In the genomic region with DNA sequence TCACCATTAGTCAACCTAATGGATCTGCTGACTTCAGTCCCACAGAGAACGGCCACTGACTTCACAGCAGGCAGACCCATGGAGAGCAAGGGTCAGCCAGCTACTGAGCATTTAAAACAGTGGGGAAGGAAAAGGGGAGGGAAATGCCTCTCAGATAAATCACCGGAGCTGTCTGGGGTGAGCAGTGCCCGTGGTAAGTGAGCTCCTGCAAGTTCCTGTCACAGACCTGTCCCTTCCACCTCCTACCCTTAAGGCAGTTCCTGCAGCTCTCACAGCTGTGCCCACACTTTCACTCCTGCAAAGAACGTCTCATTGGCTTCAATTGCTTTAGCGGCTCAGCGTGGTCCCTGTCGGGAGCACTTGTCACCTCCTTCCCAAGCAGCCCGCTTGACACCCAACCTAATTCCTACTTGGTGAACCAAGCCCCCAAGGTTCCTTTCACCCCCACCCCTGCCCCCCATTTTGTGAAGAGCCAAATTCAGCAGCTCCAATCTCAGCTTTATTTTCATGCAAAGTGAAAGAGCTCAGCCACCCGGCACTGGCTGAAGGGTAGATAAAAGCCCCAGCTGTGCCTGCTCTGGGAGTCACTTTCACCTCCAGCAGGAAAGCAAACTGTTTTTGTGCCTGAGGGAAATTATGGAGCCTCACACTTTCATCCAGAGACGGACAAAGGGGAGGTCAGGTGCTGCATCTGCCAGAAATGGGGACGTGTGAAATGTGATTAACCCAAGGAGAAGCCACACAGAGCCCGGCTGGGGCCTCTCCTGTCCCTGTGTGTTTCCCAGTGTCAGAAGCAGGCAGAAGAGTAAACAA, we compare ENCODE assay signal across 1 cellular context.
TF ChIP-seq lines count a peak whose summit lies in the region.

No MANE protein-coding gene starts in this region.

TF ChIP-seq in H1, 55 proteins besides CTCF, POLR2A, EP300 and RAD21 (continued from another document):
- TF ChIP-seq, protein P1, sequence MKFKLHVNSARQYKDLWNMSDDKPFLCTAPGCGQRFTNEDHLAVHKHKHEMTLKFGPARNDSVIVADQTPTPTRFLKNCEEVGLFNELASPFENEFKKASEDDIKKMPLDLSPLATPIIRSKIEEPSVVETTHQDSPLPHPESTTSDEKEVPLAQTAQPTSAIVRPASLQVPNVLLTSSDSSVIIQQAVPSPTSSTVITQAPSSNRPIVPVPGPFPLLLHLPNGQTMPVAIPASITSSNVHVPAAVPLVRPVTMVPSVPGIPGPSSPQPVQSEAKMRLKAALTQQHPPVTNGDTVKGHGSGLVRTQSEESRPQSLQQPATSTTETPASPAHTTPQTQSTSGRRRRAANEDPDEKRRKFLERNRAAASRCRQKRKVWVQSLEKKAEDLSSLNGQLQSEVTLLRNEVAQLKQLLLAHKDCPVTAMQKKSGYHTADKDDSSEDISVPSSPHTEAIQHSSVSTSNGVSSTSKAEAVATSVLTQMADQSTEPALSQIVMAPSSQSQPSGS (IDR thresholded peaks at IDR 0.05; ENCODE audit: low read length), result no peak
- TF ChIP-seq TBP (IDR thresholded peaks at IDR 0.05; ENCODE audit: low read depth, low read length) (peak; percentile 53; the same call in 1 of the 2 replicates), CTBP2 (IDR thresholded peaks at IDR 0.05; ENCODE audit: borderline replicate concordance, insufficient read depth, insufficient read length, low read length) (no peak), CEBPB (IDR thresholded peaks at IDR 0.05; ENCODE audit: low read depth, low read length) (no peak), EZH2 (IDR thresholded peaks at IDR 0.05; ENCODE audit: low read depth, low read length, severe bottlenecking) (no peak), ASH2L (IDR thresholded peaks at IDR 0.05; ENCODE audit: low read length) (peak; percentile 84), EGR1 (IDR thresholded peaks at IDR 0.05; ENCODE audit: borderline replicate concordance, low read depth, low read length) (no peak), BCL11A (IDR thresholded peaks at IDR 0.05; ENCODE audit: low read depth in 2 of 2, low read length in 2 of 2) (no peak), RXRA (IDR thresholded peaks at IDR 0.05; ENCODE audit: insufficient read depth, low read depth, low read length) (no peak), RNF2 (IDR thresholded peaks at IDR 0.05; ENCODE audit: borderline replicate concordance, low read depth, low read length, missing control alignments, poor library complexity, severe bottlenecking) (no peak), HDAC2 (IDR thresholded peaks at IDR 0.05; ENCODE audit: borderline replicate concordance in 1 of 2, low read depth in 2 of 2, low read length in 2 of 2) (0 out of 4 replicates have a peak, but pooled peaks of 1 of the 2 experiments have one; percentile 24), CBX8 (IDR thresholded peaks at IDR 0.05; ENCODE audit: borderline replicate concordance, low read depth, low read length) (no peak), YY1 (IDR thresholded peaks at IDR 0.05; ENCODE audit: low read depth, low read length) (0 out of 2 replicates have a peak, but pooled peaks have one; percentile 62), ZNF274 (IDR thresholded peaks at IDR 0.05; ENCODE audit: borderline replicate concordance, extremely low read depth, low read length) (no peak), GTF2F1 (IDR thresholded peaks at IDR 0.05; ENCODE audit: borderline replicate concordance, low read depth, low read length) (no peak), BACH1 (IDR thresholded peaks at IDR 0.05; ENCODE audit: low read length) (0 out of 2 replicates have a peak, but pooled peaks have one; percentile 6), TEAD4 (IDR thresholded peaks at IDR 0.05; ENCODE audit: low read depth, low read length) (no peak), JUND (IDR thresholded peaks at IDR 0.05; ENCODE audit: low read length) (no peak), POU5F1 (IDR thresholded peaks at IDR 0.05; ENCODE audit: low read depth, low read length) (no peak), PHF8 (conservative IDR thresholded peaks at IDR 0.05; ENCODE audit: low read depth, low read length) (0 out of 2 replicates have a peak, but pooled peaks have one; percentile 15), SAP30 (IDR thresholded peaks at IDR 0.05; ENCODE audit: insufficient read depth, insufficient replicate concordance, low read length) (no peak), RFX5 (IDR thresholded peaks at IDR 0.05; ENCODE audit: borderline replicate concordance, low read depth, low read length) (no peak), BRCA1 (IDR thresholded peaks at IDR 0.05; ENCODE audit: low read depth, low read length) (no peak), FOSL1 (IDR thresholded peaks at IDR 0.05; ENCODE audit: insufficient read depth, low read depth, low read length) (no peak), MAFK (IDR thresholded peaks at IDR 0.05; ENCODE audit: low read depth, low read length) (no peak), KDM5A (IDR thresholded peaks at IDR 0.05; ENCODE audit: low read length) (no peak), GABPA (IDR thresholded peaks at IDR 0.05; ENCODE audit: borderline replicate concordance, insufficient read depth, low read length) (no peak), HDAC6 (IDR thresholded peaks at IDR 0.05; ENCODE audit: low read depth, low read length) (no peak), SUZ12 (IDR thresholded peaks at IDR 0.05; ENCODE audit: low read length) (no peak), NANOG (IDR thresholded peaks at IDR 0.05; ENCODE audit: insufficient read depth, low read depth, low read length, poor library complexity, severe bottlenecking) (peak; percentile 50), SP1 (IDR thresholded peaks at IDR 0.05; ENCODE audit: low read depth, low read length) (no peak), TAF7 (optimal IDR thresholded peaks at IDR 0.05; ENCODE audit: borderline replicate concordance, low read depth, low read length) (peak; percentile 15), SRF (IDR thresholded peaks at IDR 0.05; ENCODE audit: low read depth, low read length) (no peak), CHD2 (IDR thresholded peaks at IDR 0.05; ENCODE audit: low read length) (no peak; the same call in 1 of the 2 replicates), CBX5 (IDR thresholded peaks at IDR 0.05; ENCODE audit: low read depth, low read length) (no peak), JUN (IDR thresholded peaks at IDR 0.05; ENCODE audit: low read depth, low read length) (no peak), KDM4A (IDR thresholded peaks at IDR 0.05; ENCODE audit: low read depth, low read length, severe bottlenecking) (peak; percentile 51), RBBP5 (IDR thresholded peaks at IDR 0.05; ENCODE audit: borderline replicate concordance, low read depth, low read length) (peak; percentile 50; the same call in 1 of the 2 replicates), SP2 (IDR thresholded peaks at IDR 0.05; ENCODE audit: low read length) (no peak), SIRT6 (IDR thresholded peaks at IDR 0.05; ENCODE audit: low read length) (no peak)
- TF ChIP-seq, protein P2, sequence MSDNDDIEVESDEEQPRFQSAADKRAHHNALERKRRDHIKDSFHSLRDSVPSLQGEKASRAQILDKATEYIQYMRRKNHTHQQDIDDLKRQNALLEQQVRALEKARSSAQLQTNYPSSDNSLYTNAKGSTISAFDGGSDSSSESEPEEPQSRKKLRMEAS (IDR thresholded peaks at IDR 0.05), result peak; percentile 57
- TF ChIP-seq, protein P3, sequence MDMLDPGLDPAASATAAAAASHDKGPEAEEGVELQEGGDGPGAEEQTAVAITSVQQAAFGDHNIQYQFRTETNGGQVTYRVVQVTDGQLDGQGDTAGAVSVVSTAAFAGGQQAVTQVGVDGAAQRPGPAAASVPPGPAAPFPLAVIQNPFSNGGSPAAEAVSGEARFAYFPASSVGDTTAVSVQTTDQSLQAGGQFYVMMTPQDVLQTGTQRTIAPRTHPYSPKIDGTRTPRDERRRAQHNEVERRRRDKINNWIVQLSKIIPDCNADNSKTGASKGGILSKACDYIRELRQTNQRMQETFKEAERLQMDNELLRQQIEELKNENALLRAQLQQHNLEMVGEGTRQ (IDR thresholded peaks at IDR 0.05; ENCODE audit: low read length), result no peak
